In genomic region chr15:67101981-67102929, GRCh38 we compare ENCODE assay signal across 9 cellular contexts. TPM values are rescaled to one million over a fixed set of nuclear protein-coding genes. Genes with fewer than 3 reads are reported as not detected.
DNase-seq lines count a peak whose midpoint lies in the region; ATAC-seq and TF ChIP-seq lines count a peak whose summit lies in the region.
"Had no signal": no experiment of that assay in that cellular context is flagged by ENCODE, and none has a peak within 500 bp of the region (broad histone marks: within the 10 kb centered on the region; RNA-seq: fewer than 3 reads in every experiment).

No MANE protein-coding gene starts in this region.

- H3K9me3 ChIP-seq in fibroblast of lung (ENCODE audit: control insufficient read depth, insufficient read depth, low read depth, low read length): no peaks in the 10 kb centered on the region
- H3K9me3 ChIP-seq: thoracic aorta had no signal

- POLR2A ChIA-PET in GM10248 (lab: Yijun Ruan, JAX) (interaction anchor here (1.0 to 1.9 kb wide), 7 partner anchors 8 to 36 kb away, joined by 3 to 15 read pairs (median 6); no protein-coding TSS in a partner anchor), T-cell (lab: Charles Lee) (interaction anchor here (0.6 to 1.5 kb wide), 6 partner anchors 14 to 972 kb away, joined by 3 to 5 read pairs (median 4); no protein-coding TSS in a partner anchor)

- no peaks in the 10 kb centered on the region for H4K20me1 ChIP-seq in fibroblast of lung (ENCODE audit: control insufficient read depth, extremely low read depth, insufficient read depth, low read length)

- peaks cover 0 to 4% (median 0%) of the 10 kb centered on the region in 3 donors for H3K9me3 Mint-ChIP-seq in T-cell

- H3K4me3 Mint-ChIP-seq in T-cell: no peak overlapping the region

- H2AFZ ChIP-seq in fibroblast of lung (ENCODE audit: low read length): no peak overlapping the region

- peaks cover 13% of the 10 kb centered on the region for H3K36me3 ChIP-seq in fibroblast of lung (ENCODE audit: control insufficient read depth, insufficient read depth, low read length)
- H3K36me3 ChIP-seq: thoracic aorta had no signal

- H3K27ac Mint-ChIP-seq in T-cell: no peak overlapping the region

- H3K4me3 ChIP-seq in fibroblast of lung (replicated peaks in 1 of 4; ENCODE audit: control extremely low read depth in 1 of 4, insufficient read depth in 1 of 4, low read depth in 3 of 4, low read length in 4 of 4): no peak overlapping the region
- H3K4me3 ChIP-seq: thoracic aorta had no signal

- peaks cover 23% of the 10 kb centered on the region for H3K36me3 Mint-ChIP-seq in T-cell

- no peak for TF ChIP-seq CTCF in GM10248 (IDR thresholded peaks at IDR 0.05; ENCODE audit: control extremely low read depth, extremely low read depth, low read depth, missing control alignments)
- no peak for TF ChIP-seq CTCF in fibroblast of lung (conservative IDR thresholded peaks at IDR 0.05 in 1 of 2, IDR thresholded peaks at IDR 0.05 in 1 of 2; ENCODE audit: low read depth in 1 of 2, low read length in 2 of 2)

- no peaks in the 10 kb centered on the region for H3K27me3 ChIP-seq in fibroblast of lung (ENCODE audit: control insufficient read depth, insufficient read depth, low read length)

- H3K9ac ChIP-seq in fibroblast of lung (ENCODE audit: insufficient read depth, low read length): no peak overlapping the region

- peak overlapping the region; percentile 95 for H3K27ac ChIP-seq in fibroblast of lung (ENCODE audit: insufficient read depth, low read length)
- H3K27ac ChIP-seq: thoracic aorta had no signal

- H3K4me2 ChIP-seq in fibroblast of lung (ENCODE audit: extremely low read depth, insufficient read depth, low read length): peak overlapping the region; percentile 47

- peaks cover 62% of the 10 kb centered on the region for H3K4me1 ChIP-seq in fibroblast of lung (ENCODE audit: control insufficient read depth, extremely low read depth, insufficient read depth, low read length)

- H3K4me1 Mint-ChIP-seq in T-cell: peaks cover 0 to 30% (median 27%) of the 10 kb centered on the region in 3 donors

- H3K27me3 Mint-ChIP-seq in T-cell: no peaks in the 10 kb centered on the region

- peaks cover 90% of the 10 kb centered on the region for H3K79me2 ChIP-seq in fibroblast of lung (ENCODE audit: control insufficient read depth, insufficient read depth, low read length)

- DNase-seq in GM10248 (ENCODE audit: extremely low spot score) (peak; percentile 65), T-cell (peak in 15 of 34 experiments; percentile 3 to 46 (median 36)), fibroblast of lung (ENCODE audit: low read depth in 2 of 2) (peak; percentile 59 to 95), SHP77 treated with DMSO at 0.1 percent for 48 hours (lab: John Stamatoyannopoulos, UW) (no peak), NCI-H1930 (lab: John Stamatoyannopoulos, UW) (no peak)

- ATAC-seq in HG02840 (IDR thresholded peaks at IDR 0.05; ENCODE audit: low FRiP score, unreplicated experiment) (peak; percentile 37), T-cell (replicated peaks in 1 of 4) (peak; percentile 56 to 71 (median 66)), GM19397 (IDR thresholded peaks at IDR 0.05; ENCODE audit: unreplicated experiment) (no peak), GM21528 (IDR thresholded peaks at IDR 0.05; ENCODE audit: low FRiP score, unreplicated experiment) (no peak)

- CTCF ChIA-PET in GM10248 (lab: Yijun Ruan, JAX): interaction anchor here (0.9 to 3.7 kb wide), 15 partner anchors 11 to 156 kb away, joined by 3 to 22 read pairs (median 5); partner anchors contain the start of gene SMAD3
- CTCF ChIA-PET in T-cell (lab: Charles Lee): interaction anchor here (0.6 to 1.4 kb wide), 9 partner anchors 9 to 116 kb away, joined by 3 to 8 read pairs (median 4); no protein-coding TSS in a partner anchor

RNA-seq across cellular contexts. Expression of gene SMAD3, which starts 36.9 kb away (rescaled TPM):
- 100 to 1,000 TPM in 3 of 5 donors, 10 to 100 TPM in 2; 55.4 to 159 (median 110) TPM for total RNA-seq in T-cell
- total RNA-seq in fibroblast of lung: 48.8 and 69.9 TPM in 2 replicates
- 173 and 210 TPM in 2 replicates for polyA plus RNA-seq in fibroblast of lung
- polyA plus RNA-seq in fibroblast of lung (2012): 201 and 211 TPM in 2 replicates
- 738 and 1,027 TPM in 2 replicates for polyA minus RNA-seq in fibroblast of lung (ENCODE audit: low replicate concordance)

Comparison
In these comparisons a context has a peak if more than half of its experiments do, and no peak if none do; other contexts are left out.
1. DNase-seq: peak in GM10248 (single experiment) and fibroblast of lung (2 of 2); none in SHP77 treated with DMSO at 0.1 percent for 48 hours (single experiment) and NCI-H1930 (0 of 2).
2. ATAC-seq: peak in HG02840 (single experiment) and T-cell (4 of 4); none in GM19397 (single experiment) and GM21528 (single experiment).